9 cellular contexts compared by ENCODE assay signal in the genomic region with DNA sequence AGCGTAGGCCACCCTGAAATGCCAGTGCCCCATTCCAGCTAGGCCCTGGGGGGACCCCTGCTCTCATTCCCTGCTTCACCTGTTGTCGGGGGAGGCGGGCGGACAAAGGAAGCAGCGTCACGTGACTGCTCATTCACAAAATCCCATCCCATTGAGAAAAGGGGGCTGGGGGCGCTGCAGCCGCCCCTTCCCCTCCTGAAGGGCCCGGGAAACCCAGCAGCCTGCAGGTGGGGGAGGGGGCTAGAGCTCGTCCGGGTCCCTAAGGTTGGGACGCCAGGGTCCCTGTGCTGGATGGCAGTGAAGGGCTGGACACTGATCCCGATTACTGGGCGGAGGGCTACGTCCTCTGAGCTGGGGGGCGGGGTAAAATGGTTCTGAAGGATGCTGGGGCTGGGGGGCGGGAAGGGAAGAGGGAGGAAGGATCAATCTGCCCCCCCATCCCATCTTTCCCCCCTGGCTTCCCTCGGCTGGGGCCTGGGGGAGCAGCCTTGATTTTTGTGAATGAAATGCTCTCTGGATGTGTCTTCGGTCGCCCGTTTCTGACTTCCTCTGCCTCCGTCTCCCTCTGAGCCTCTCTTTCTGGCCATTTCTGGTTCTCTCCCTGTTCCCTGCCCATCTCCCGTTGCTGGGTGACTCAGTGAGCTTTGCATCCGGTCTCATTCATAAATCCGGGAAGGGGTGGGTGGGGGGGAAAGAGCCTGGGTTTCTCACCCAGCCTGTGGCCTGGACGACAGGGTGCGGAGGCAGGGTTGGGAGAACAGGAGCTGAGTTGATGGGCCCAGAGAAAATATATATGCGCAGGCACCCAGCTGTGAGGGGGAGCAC. TPM values are rescaled to one million over a fixed set of nuclear protein-coding genes. Genes with fewer than 3 reads are reported as not detected.
DNase-seq lines count a peak whose midpoint lies in the region; ATAC-seq, FAIRE-seq and TF ChIP-seq lines count a peak whose summit lies in the region.
"Had no signal": no experiment of that assay in that cellular context is flagged by ENCODE, and none has a peak within 500 bp of the region (broad histone marks: within the 10 kb centered on the region; RNA-seq: fewer than 3 reads in every experiment).

No MANE protein-coding gene starts in this region.

- no peaks in the 10 kb centered on the region for H3K9me3 ChIP-seq in mucosa of stomach (ENCODE audit: control insufficient read depth, low read length)

- peak overlapping the region; percentile 83 to 89 for H3K27ac ChIP-seq in coronary artery
- H3K27ac ChIP-seq: C4-2B had no signal

- DNase-seq in NCI-H1417 (lab: John Stamatoyannopoulos, UW), result peak; percentile 36 to 56 (median 42)
- DNase-seq in NCI-H1417 treated with DMSO at 0.1 percent for 48 hours (lab: John Stamatoyannopoulos, UW), result no peak
- DNase-seq in NCI-H69 (lab: John Stamatoyannopoulos, UW), result peak; percentile 65
- no peak for DNase-seq in coronary artery (ENCODE audit: low spot score)
- no peak for DNase-seq in GM12891 (ENCODE audit: insufficient read length, low spot score)

- peaks cover 36% of the 10 kb centered on the region for H3K27me3 ChIP-seq in mucosa of stomach (ENCODE audit: control insufficient read depth, insufficient read depth, low read length)

- H3K4me3 ChIP-seq in coronary artery (peak overlapping the region; percentile 80), mucosa of stomach (ENCODE audit: low read length) (peak overlapping the region; percentile 4)

- FAIRE-seq in GM12891 (lab: Jason Lieb, UNC), result no peak

- H3K36me3 ChIP-seq in mucosa of stomach (ENCODE audit: control insufficient read depth, insufficient read depth, low read length), result no peaks in the 10 kb centered on the region

- no peak for TF ChIP-seq CTCF in coronary artery (IDR thresholded peaks at IDR 0.05)

- no peak for TF ChIP-seq POLR2A in GM12891 (IDR thresholded peaks at IDR 0.05; ENCODE audit: low read depth, low read length)

- no peak for ATAC-seq in HG03108 (IDR thresholded peaks at IDR 0.05; ENCODE audit: unreplicated experiment)
- no peak for ATAC-seq in GM21576 (IDR thresholded peaks at IDR 0.05; ENCODE audit: unreplicated experiment)

- peak overlapping the region; percentile 41 for H3K9ac ChIP-seq in mucosa of stomach (ENCODE audit: low read length)

- peaks cover 32% of the 10 kb centered on the region for H3K4me1 ChIP-seq in mucosa of stomach (ENCODE audit: control insufficient read depth, insufficient read depth, low read length)

TF ChIP-seq in GM12891, 5 proteins besides CTCF, POLR2A, EP300 and RAD21:
- TF ChIP-seq PAX5 (IDR thresholded peaks at IDR 0.05; ENCODE audit: insufficient read depth, low read length, severe bottlenecking), result no peak
- no peak for TF ChIP-seq POLR2AphosphoS5 (IDR thresholded peaks at IDR 0.05; ENCODE audit: low read depth, low read length)
- TF ChIP-seq TAF1 (IDR thresholded peaks at IDR 0.05; ENCODE audit: low read depth, low read length), result no peak
- TF ChIP-seq POU2F2 (IDR thresholded peaks at IDR 0.05; ENCODE audit: low read depth, low read length), result no peak
- no peak for TF ChIP-seq SPI1 (IDR thresholded peaks at IDR 0.05; ENCODE audit: low read depth, low read length)

RNA-seq across cellular contexts. Expression of gene SPRED3, which starts 0.8 kb away (rescaled TPM):
- polyA plus RNA-seq in GM12891 (2012; ENCODE audit: low read depth, missing spikeins), result 0.40 TPM

RNA-seq across cellular contexts. Expression of gene GGN, which starts 1.5 kb away (rescaled TPM):
- not detected for polyA plus RNA-seq in GM12891 (2012; ENCODE audit: low read depth, missing spikeins)

RNA-seq across cellular contexts. Expression of gene FAM98C, which starts 13.6 kb away (rescaled TPM):
- 10.3 TPM for polyA plus RNA-seq in GM12891 (2012; ENCODE audit: low read depth, missing spikeins)

RNA-seq across cellular contexts. Expression of gene PSMD8, which starts 14.9 kb away (rescaled TPM):
- 171 TPM for polyA plus RNA-seq in GM12891 (2012; ENCODE audit: low read depth, missing spikeins)

RNA-seq across cellular contexts. Expression of gene RASGRP4, which starts 36.7 kb away (rescaled TPM):
- polyA plus RNA-seq in GM12891 (2012; ENCODE audit: low read depth, missing spikeins), result 4.2 TPM

Comparison
In these comparisons a context has a peak if more than half of its experiments do, and no peak if none do; other contexts are left out.
1. DNase-seq: peak in NCI-H1417 (3 of 3) and NCI-H69 (single experiment); none in NCI-H1417 treated with DMSO at 0.1 percent for 48 hours (single experiment), coronary artery (single experiment) and GM12891 (single experiment).